In genomic region chr20:61251529-61252393, GRCh38 we compare ENCODE assay signal across 8 cellular contexts. TPM values are rescaled to one million over a fixed set of nuclear protein-coding genes. Genes with fewer than 3 reads are reported as not detected.
DNase-seq lines count a peak whose midpoint lies in the region; ATAC-seq and TF ChIP-seq lines count a peak whose summit lies in the region.

Gene CDH4, plus strand, starts transcription at chr20:61252261.

- H3K56ac ChIP-seq in mesendoderm (ENCODE audit: low read length), result peak within 1 kb of the TSS; percentile 78

- H2BK120ac ChIP-seq in mesendoderm (ENCODE audit: low read depth, low read length), result no peak within 1 kb of the TSS

- TF ChIP-seq CTCF in AG04449 (IDR thresholded peaks at IDR 0.05; ENCODE audit: insufficient read depth, low read length, missing control alignments) (no peak), colonic mucosa (IDR thresholded peaks at IDR 0.05) (no peak), WERI-Rb-1 (IDR thresholded peaks at IDR 0.05; ENCODE audit: low read depth, low read length) (no peak)

- H3K23ac ChIP-seq in mesendoderm (ENCODE audit: low read length), result peak within 1 kb of the TSS; percentile 50

- CTCF ChIA-PET in AG04449 (lab: Yijun Ruan, JAX), result interaction anchor here (1.0 to 6.9 kb wide), 10 partner anchors 9 to 1195 kb away, joined by 3 to 51 read pairs (median 6); no protein-coding TSS in a partner anchor

- H4K5ac ChIP-seq in mesendoderm (ENCODE audit: low read length), result no peak within 1 kb of the TSS

- POLR2A ChIA-PET in AG04449 (lab: Yijun Ruan, JAX), result no interaction called here

- H3K36me3 ChIP-seq in HUES48 (ENCODE audit: control insufficient read depth, insufficient read depth, low read length) (no peaks in the 10 kb centered on the region), colonic mucosa (no peaks in the 10 kb centered on the region), mesendoderm (ENCODE audit: control insufficient read depth, insufficient read depth, low read length) (no peaks in the 10 kb centered on the region), WERI-Rb-1 (no peaks in the 10 kb centered on the region)

- no peak within 1 kb of the TSS for H2BK5ac ChIP-seq in mesendoderm (ENCODE audit: low read length)

- H3K18ac ChIP-seq in mesendoderm (ENCODE audit: low read length), result peak within 1 kb of the TSS; percentile 96

- H3K9me3 ChIP-seq in HUES48 (ENCODE audit: control insufficient read depth, insufficient read depth, low read length), result no peaks in the 10 kb centered on the region
- no peaks in the 10 kb centered on the region for H3K9me3 ChIP-seq in colonic mucosa
- H3K9me3 ChIP-seq in WERI-Rb-1 (ENCODE audit: severe bottlenecking), result peaks cover 16% of the 10 kb centered on the region

- ATAC-seq in GM18861 (IDR thresholded peaks at IDR 0.05; ENCODE audit: unreplicated experiment) (no peak), GM18907 (IDR thresholded peaks at IDR 0.05; ENCODE audit: unreplicated experiment) (no peak)

- no peak within 1 kb of the TSS for H3K27ac ChIP-seq in HUES48 (ENCODE audit: low read depth, low read length)
- H3K27ac ChIP-seq in colonic mucosa, result no peak within 1 kb of the TSS
- no peak within 1 kb of the TSS for H3K27ac ChIP-seq in mesendoderm (ENCODE audit: low read depth, low read length)
- no peak within 1 kb of the TSS for H3K27ac ChIP-seq in WERI-Rb-1

- no peak within 1 kb of the TSS for H4K8ac ChIP-seq in mesendoderm (ENCODE audit: low read depth, low read length)

- no peaks in the 10 kb centered on the region for H3K79me2 ChIP-seq in mesendoderm (ENCODE audit: control insufficient read depth, insufficient read depth, low read length)

- H3K4me2 ChIP-seq in mesendoderm (ENCODE audit: low read length), result peak within 1 kb of the TSS; percentile 91

- H3K4me1 ChIP-seq in HUES48 (ENCODE audit: control insufficient read depth, insufficient read depth, low read length), result peaks cover 19% of the 10 kb centered on the region
- H3K4me1 ChIP-seq in colonic mucosa, result no peaks in the 10 kb centered on the region
- no peaks in the 10 kb centered on the region for H3K4me1 ChIP-seq in mesendoderm (ENCODE audit: control insufficient read depth, low read depth, low read length)

- H3K27me3 ChIP-seq in HUES48 (ENCODE audit: control insufficient read depth, insufficient read depth, low read length) (peaks cover 95% of the 10 kb centered on the region), colonic mucosa (peaks cover 40% of the 10 kb centered on the region), mesendoderm (ENCODE audit: insufficient read depth, low read length, poor library complexity) (peaks cover 9% of the 10 kb centered on the region), WERI-Rb-1 (ENCODE audit: insufficient read depth, low read depth, severe bottlenecking) (peaks cover 88% of the 10 kb centered on the region)

- H3K4ac ChIP-seq in mesendoderm (ENCODE audit: low read depth, low read length), result no peak within 1 kb of the TSS

- H2BK15ac ChIP-seq in mesendoderm (replicated peaks; ENCODE audit: low read depth), result no peak within 1 kb of the TSS

- H3K79me1 ChIP-seq in mesendoderm (ENCODE audit: low read length), result no peaks in the 10 kb centered on the region

- H3K9ac ChIP-seq in HUES48 (ENCODE audit: low read depth, low read length) (0 out of 2 replicates have a peak within 1 kb of the TSS, but pooled peaks have one; percentile 40), colonic mucosa (ENCODE audit: low read depth in 2 of 2, low read length in 2 of 2) (no peak within 1 kb of the TSS), mesendoderm (ENCODE audit: low read length) (peak within 1 kb of the TSS; percentile 64)

- no peak within 1 kb of the TSS for H2AK5ac ChIP-seq in mesendoderm (ENCODE audit: low read length)

- WGBS in mesendoderm (ENCODE audit: extremely low coverage, insufficient coverage, low lambda C conversion rate), result no CpG with 5 or more reads among the region's 78 CpGs

- DNase-seq in AG04449 (ENCODE audit: low read depth, low spot score) (no peak), colonic mucosa (no peak), mesendoderm (peak; percentile 42), WERI-Rb-1 (no peak), NCI-H510A (lab: John Stamatoyannopoulos, UW) (no peak)

- intact Hi-C loops in colonic mucosa (cut with DNase I), result no loop called here

- H3K4me3 ChIP-seq in AG04449 (ENCODE audit: low read depth, low read length) (peak within 1 kb of the TSS; percentile 53), HUES48 (ENCODE audit: low read depth, low read length) (peak within 1 kb of the TSS; percentile 68), colonic mucosa (peak within 1 kb of the TSS; percentile 19), mesendoderm (ENCODE audit: low read length) (peak within 1 kb of the TSS; percentile 17), WERI-Rb-1 (ENCODE audit: low read depth, low read length) (no peak within 1 kb of the TSS)

RNA-seq across cellular contexts. Expression of gene CDH4, which starts in this region (rescaled TPM):
- under 1 TPM in 1 of 2 donors, not detected in 1; 0.08 TPM for total RNA-seq in colonic mucosa
- polyA plus RNA-seq in mesendoderm (2013, experiment 1 of 2), result 2.6 TPM
- polyA plus RNA-seq in mesendoderm (2013, experiment 2 of 2), result 2.6 TPM

Comparison
In these comparisons a context has a peak if more than half of its experiments do, and no peak if none do; other contexts are left out.
1. H3K9ac ChIP-seq: peak in HUES48 (single experiment) and mesendoderm (single experiment); none in colonic mucosa (0 of 2).